Comparison of ENCODE assay signal across 10 cellular contexts in the genomic region with DNA sequence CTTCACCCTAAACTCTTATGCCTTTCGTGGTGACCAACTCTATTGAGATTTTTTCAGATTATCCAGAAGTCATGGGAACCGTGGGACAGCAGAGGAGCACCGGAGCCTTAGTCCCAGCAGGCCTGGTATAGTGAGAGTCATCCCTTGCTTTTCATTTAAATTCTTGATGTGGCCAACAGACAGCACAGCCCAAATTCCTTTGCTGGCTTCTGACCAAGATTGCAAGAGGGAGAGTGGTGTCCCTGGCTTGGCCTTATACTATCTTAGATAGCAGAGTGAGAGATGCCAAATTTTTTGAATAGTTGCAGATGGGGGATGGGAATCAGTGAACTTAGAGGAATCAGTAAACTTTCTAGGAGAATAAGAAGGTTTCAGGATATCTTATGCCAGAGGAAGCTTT. TPM values are rescaled to one million over a fixed set of nuclear protein-coding genes. Genes with fewer than 3 reads are reported as not detected.
DNase-seq lines count a peak whose midpoint lies in the region; ATAC-seq and TF ChIP-seq lines count a peak whose summit lies in the region.
"Had no signal": no experiment of that assay in that cellular context is flagged by ENCODE, and none has a peak within 500 bp of the region (broad histone marks: within the 10 kb centered on the region; RNA-seq: fewer than 3 reads in every experiment).

No MANE protein-coding gene starts in this region.

- no peaks in the 10 kb centered on the region for H3K27me3 ChIP-seq in trophoblast cell (ENCODE audit: insufficient read depth, low read length)
- H3K27me3 ChIP-seq in WERI-Rb-1 (ENCODE audit: insufficient read depth, low read depth, severe bottlenecking) = no peaks in the 10 kb centered on the region

- H3K79me2 ChIP-seq in trophoblast cell (ENCODE audit: control insufficient read depth, insufficient read depth, low read length, poor library complexity) = no peaks in the 10 kb centered on the region

- no peak overlapping the region for H3K4me2 ChIP-seq in trophoblast cell (ENCODE audit: low read length)

- no peak overlapping the region for H3K4ac ChIP-seq in trophoblast cell (ENCODE audit: low read depth, low read length)

- no peak overlapping the region for H4K91ac ChIP-seq in trophoblast cell (ENCODE audit: low read depth, low read length)

- no peak overlapping the region for H3K14ac ChIP-seq in trophoblast cell (ENCODE audit: low read length)

- DNase-seq in Daoy (ENCODE audit: low read depth) (peak; percentile 75), SK-MEL-5 (ENCODE audit: low read depth, low spot score) (peak; percentile 24), foreskin melanocyte (peak; percentile 71), trophoblast cell (peak; percentile 27 to 59), WERI-Rb-1 (no peak), NCI-H187 (lab: John Stamatoyannopoulos, UW) (no peak)
- no peak for DNase-seq in stimulated activated naive CD4-positive, alpha-beta T cell treated with Interleukin-2 at 50 U/mL for 16 hours (lab: John Stamatoyannopoulos, UW)

- H3K36me3 ChIP-seq in trophoblast cell (ENCODE audit: control insufficient read depth in 1 of 2, insufficient read depth in 2 of 2, low read length in 2 of 2) (no peaks in the 10 kb centered on the region), WERI-Rb-1 (no peaks in the 10 kb centered on the region)

- no peak overlapping the region for H3K18ac ChIP-seq in trophoblast cell (ENCODE audit: low read length)

- no peak overlapping the region for H2AK5ac ChIP-seq in trophoblast cell (ENCODE audit: low read length)

- H3K9me3 ChIP-seq in trophoblast cell (ENCODE audit: insufficient read depth, low read depth, low read length) (no peaks in the 10 kb centered on the region), WERI-Rb-1 (ENCODE audit: severe bottlenecking) (no peaks in the 10 kb centered on the region)

- peaks cover 2% of the 10 kb centered on the region for H3K79me1 ChIP-seq in trophoblast cell (ENCODE audit: low read length)

- no peak overlapping the region for H2BK120ac ChIP-seq in trophoblast cell (ENCODE audit: insufficient read depth, low read length, poor library complexity)

- H3K27ac ChIP-seq in trophoblast cell (ENCODE audit: low read depth, low read length) (no peak overlapping the region), WERI-Rb-1 (no peak overlapping the region)
- H3K27ac ChIP-seq: KMS-11 had no signal

- H3K4me3 ChIP-seq in trophoblast cell (ENCODE audit: low read depth, low read length) (no peak overlapping the region), WERI-Rb-1 (ENCODE audit: low read depth, low read length) (no peak overlapping the region)

- no peak for ATAC-seq in GM19467 (IDR thresholded peaks at IDR 0.05; ENCODE audit: unreplicated experiment)
- ATAC-seq: activated naive CD4-positive, alpha-beta T cell treated with anti-CD3 and anti-CD28 coated beads, Interleukin-2, amount 50 U/mL, for 72 hours had no signal

- no peak overlapping the region for H2BK12ac ChIP-seq in trophoblast cell (ENCODE audit: low read length)

- H3K4me1 ChIP-seq in trophoblast cell (ENCODE audit: control insufficient read depth in 1 of 2, insufficient read depth in 2 of 2, low read length in 2 of 2) = peaks cover 3 to 8% of the 10 kb centered on the region in 2 experiments

- no peak overlapping the region for H2AFZ ChIP-seq in trophoblast cell (ENCODE audit: insufficient read depth, low read length, poor library complexity)

- no CpG with 5 or more reads among the region's 3 CpGs for WGBS in trophoblast cell (ENCODE audit: extremely low coverage, insufficient coverage, insufficient read length)

- no peak for TF ChIP-seq CTCF in WERI-Rb-1 (IDR thresholded peaks at IDR 0.05; ENCODE audit: low read depth, low read length)

- in situ Hi-C loops in SK-MEL-5 (cut with HindIII; ENCODE audit: low pct_unique_long_range_greater_than_20kb, low sequenced_read_pairs) = no loop called here

- H3K23ac ChIP-seq in trophoblast cell (ENCODE audit: low read length) = no peak overlapping the region

- no peak overlapping the region for H4K8ac ChIP-seq in trophoblast cell (ENCODE audit: low read depth, low read length)

- no peak overlapping the region for H3K9ac ChIP-seq in trophoblast cell (ENCODE audit: low read length)
- H3K9ac ChIP-seq: KMS-11 had no signal

- no peak overlapping the region for H4K12ac ChIP-seq in trophoblast cell (ENCODE audit: low read depth, low read length)

- no peak overlapping the region for H2BK5ac ChIP-seq in trophoblast cell (ENCODE audit: low read depth, low read length, poor library complexity)

RNA-seq across cellular contexts. Expression of a gene that starts 7.8 kb away (rescaled TPM):
- 4.6 and 6.3 TPM in 2 replicates for total RNA-seq in Daoy (2014; rRNA removed; shearing (Covaris generic))
- 6.6 and 6.7 TPM in 2 replicates for total RNA-seq in SK-MEL-5 (2014; rRNA removed; shearing (Covaris generic))
- 14.2 and 16.8 TPM in 2 replicates for polyA plus RNA-seq in SK-MEL-5 (2015; cell fraction: cytosol; rRNA removed)
- 0.43 and 5.0 TPM in 2 replicates for polyA plus RNA-seq in SK-MEL-5 (2015; cell fraction: nucleus; rRNA removed)
- polyA plus RNA-seq in trophoblast cell (2013) = 1.7 and 2.3 TPM in 2 replicates

Comparison
In these comparisons a context has a peak if more than half of its experiments do, and no peak if none do; other contexts are left out.
1. DNase-seq: peak in Daoy (single experiment), SK-MEL-5 (single experiment), foreskin melanocyte (single experiment) and trophoblast cell (2 of 2); none in stimulated activated naive CD4-positive, alpha-beta T cell treated with Interleukin-2 at 50 U/mL for 16 hours (single experiment), WERI-Rb-1 (single experiment) and NCI-H187 (0 of 2).